ENCODE assay signal across 14 cellular contexts in the genomic region with DNA sequence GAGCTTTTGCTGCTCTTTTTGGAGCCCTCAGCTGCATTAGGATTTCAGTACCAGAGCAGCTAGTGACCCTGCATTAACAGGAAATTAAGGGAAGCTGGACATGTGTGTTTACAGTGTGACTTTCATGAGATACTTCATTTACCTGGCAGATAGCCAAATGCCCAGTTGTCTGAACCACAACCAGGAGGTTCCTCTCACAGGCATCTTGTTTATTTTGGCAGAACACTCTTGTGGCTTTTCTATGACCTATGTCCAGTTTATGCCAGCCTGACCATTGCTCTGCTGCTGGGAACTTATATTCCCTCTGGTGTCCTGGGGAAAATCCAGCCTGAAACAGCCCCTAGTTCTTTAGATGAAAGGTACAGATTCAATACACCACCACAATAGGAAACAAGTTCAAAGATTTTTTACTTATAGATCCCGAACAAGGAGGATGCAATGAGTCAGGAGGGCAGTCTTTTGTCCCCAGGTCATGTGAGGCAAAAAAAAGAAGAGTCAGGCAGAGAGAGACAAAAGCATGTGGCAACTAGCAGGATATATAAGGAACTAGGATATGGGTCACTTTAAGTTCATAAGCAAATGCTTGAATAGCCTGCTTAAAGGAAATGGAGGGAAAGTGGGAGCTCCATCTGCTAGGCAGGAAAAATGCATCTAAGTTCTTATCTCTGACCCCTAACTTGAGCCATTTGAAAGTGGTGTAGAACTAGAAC.
A peak's percentile ranks its signal among the peaks of the same experiment; 100 is the strongest.
DNase-seq lines count a peak whose midpoint lies in the region; ATAC-seq, FAIRE-seq and TF ChIP-seq lines count a peak whose summit lies in the region.
"Had no signal": no experiment of that assay in that cellular context is flagged by ENCODE, and none has a peak within 500 bp of the region (broad histone marks: within the 10 kb centered on the region; RNA-seq: fewer than 3 reads in every experiment).

No MANE protein-coding gene starts in this region.

- H3K4me1 ChIP-seq in small intestine (ENCODE audit: control insufficient read depth in 2 of 2, insufficient read depth in 1 of 2, low read depth in 1 of 2, low read length in 1 of 2) (peaks cover 0 to 2% of the 10 kb centered on the region in 2 donors), lower lobe of right lung (no peaks in the 10 kb centered on the region), heart left ventricle (no peaks in the 10 kb centered on the region)

- no peak for ATAC-seq in lower lobe of right lung
- ATAC-seq in heart left ventricle, result no peak
- ATAC-seq: left cardiac atrium had no signal

- peak; percentile 33 for DNase-seq in SIG-M5 treated with dmso at 0.1 percent for 504 hours (lab: John Stamatoyannopoulos, UW; ENCODE audit: unreplicated experiment)
- DNase-seq in SIG-M5 (lab: John Stamatoyannopoulos, UW), result no peak
- DNase-seq in RCC 7860 (ENCODE audit: low spot score), result peak; percentile 22
- peak; percentile 56 for DNase-seq in fibroblast of gingiva (ENCODE audit: low read depth)
- DNase-seq in small intestine, result peak; percentile 25
- no peak for DNase-seq in lower lobe of right lung
- no peak for DNase-seq in RPMI8226
- DNase-seq in heart left ventricle, result no peak
- DNase-seq: activated naive CD8-positive, alpha-beta T cell treated with anti-CD3 and anti-CD28 coated beads for 36 hours; GOT3; left cardiac atrium; NCI-H146 had no signal

- WGBS in small intestine, 3 donors, result 40 to 57% (median 52%) methylated on average over 1 of the region's 1 CpG
- WGBS in heart left ventricle, 4 donors, result 38 to 62% (median 59%) methylated on average over 1 of the region's 1 CpG

- FAIRE-seq in RCC 7860 (lab: Jason Lieb, UNC) (no peak), small intestine (lab: Jason Lieb, UNC) (no peak)
- FAIRE-seq: colon, frontal cortex had no signal

- TF ChIP-seq CTCF in lower lobe of right lung (IDR thresholded peaks at IDR 0.05) (no peak), heart left ventricle (IDR thresholded peaks at IDR 0.05) (no peak)

- intact Hi-C loops in lower lobe of right lung (cut with DNase I), result no loop called here
- intact Hi-C loops in heart left ventricle (cut with DNase I), result no loop called here

- TF ChIP-seq POLR2A in heart left ventricle (IDR thresholded peaks at IDR 0.05), result no peak

- H3K4me3 ChIP-seq in small intestine (ENCODE audit: low read depth in 1 of 2, low read length in 2 of 2) (no peak overlapping the region), lower lobe of right lung (no peak overlapping the region), heart left ventricle (no peak overlapping the region)

- H3K27ac ChIP-seq in small intestine (ENCODE audit: low read depth in 1 of 2, low read length in 1 of 2), result no peak overlapping the region
- no peak overlapping the region for H3K27ac ChIP-seq in lower lobe of right lung
- no peak overlapping the region for H3K27ac ChIP-seq in heart left ventricle

- H3K36me3 ChIP-seq in small intestine (ENCODE audit: control insufficient read depth in 2 of 2, insufficient read depth in 2 of 2, low read length in 2 of 2), result no peaks in the 10 kb centered on the region
- H3K36me3 ChIP-seq in lower lobe of right lung, result no peaks in the 10 kb centered on the region
- H3K36me3 ChIP-seq in heart left ventricle, result no peaks in the 10 kb centered on the region

- H3K27me3 ChIP-seq in small intestine (ENCODE audit: control insufficient read depth in 2 of 2, insufficient read depth in 2 of 2, low read length in 2 of 2) (no peaks in the 10 kb centered on the region), lower lobe of right lung (ENCODE audit: low read depth) (no peaks in the 10 kb centered on the region), heart left ventricle (no peaks in the 10 kb centered on the region)

- no peaks in the 10 kb centered on the region for H3K9me3 ChIP-seq in small intestine (ENCODE audit: control insufficient read depth, low read depth)
- no peaks in the 10 kb centered on the region for H3K9me3 ChIP-seq in lower lobe of right lung
- H3K9me3 ChIP-seq in heart left ventricle, result no peaks in the 10 kb centered on the region

Comparison
In these comparisons a context has a peak if more than half of its experiments do, and no peak if none do; other contexts are left out.
1. DNase-seq: peak in SIG-M5 treated with dmso at 0.1 percent for 504 hours (single experiment), RCC 7860 (single experiment), fibroblast of gingiva (single experiment) and small intestine (single experiment); none in SIG-M5 (single experiment), lower lobe of right lung (single experiment), RPMI8226 (single experiment) and heart left ventricle (0 of 5).